18 cellular contexts compared by ENCODE assay signal in the genomic region with DNA sequence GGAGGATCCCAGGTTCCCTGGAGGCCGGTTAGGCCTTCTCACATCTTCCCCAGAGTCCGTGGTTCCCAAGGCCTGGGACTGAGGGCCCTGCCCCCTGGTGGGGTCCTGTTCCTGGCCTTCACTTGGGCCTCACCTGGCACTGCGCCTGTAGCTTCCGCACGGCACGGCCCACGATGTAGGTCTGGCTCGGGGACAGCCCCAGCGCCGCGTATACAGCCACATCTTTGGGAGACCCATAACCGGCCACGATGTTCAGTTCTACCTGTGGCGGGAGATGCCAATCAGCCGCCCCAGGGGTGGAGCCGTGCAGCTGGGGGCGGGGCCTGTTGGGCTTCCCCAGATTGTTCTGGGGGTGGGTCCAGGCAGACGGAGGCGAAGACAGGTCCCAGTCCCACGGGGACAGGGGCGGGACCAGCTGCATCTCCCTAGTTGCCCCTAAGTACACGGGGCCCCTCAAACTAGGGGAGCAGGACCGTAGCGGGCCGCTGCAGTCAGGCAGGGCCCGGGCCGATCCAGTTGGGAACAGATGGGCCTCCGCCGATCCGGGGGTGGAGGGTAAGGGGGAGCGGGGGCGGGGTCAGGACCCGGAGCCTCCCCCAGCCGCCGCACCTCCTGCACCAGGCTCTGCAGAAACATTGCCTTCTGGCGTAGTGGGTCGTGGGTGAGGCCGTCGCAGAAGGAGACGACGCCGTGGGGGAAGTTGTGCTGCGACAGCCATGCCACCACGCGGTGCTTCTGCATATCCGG. TPM values are rescaled to one million over a fixed set of nuclear protein-coding genes. Genes with fewer than 3 reads are reported as not detected.
A peak's percentile ranks its signal among the peaks of the same experiment; 100 is the strongest.
DNase-seq lines count a peak whose midpoint lies in the region; ATAC-seq and TF ChIP-seq lines count a peak whose summit lies in the region.
"Had no signal": no experiment of that assay in that cellular context is flagged by ENCODE, and none has a peak within 500 bp of the region (broad histone marks: within the 10 kb centered on the region; RNA-seq: fewer than 3 reads in every experiment).

No MANE protein-coding gene starts in this region.

- ATAC-seq in activated CD8-positive, alpha-beta memory T cell treated with anti-CD3 and anti-CD28 coated beads, Interleukin-2, amount 10 ng/mL, durations not matched to agents 7 days and 5 days, result no peak
- ATAC-seq in activated CD8-positive, alpha-beta T cell treated with anti-CD3 and anti-CD28 coated beads for 36 hours, result peak; percentile 32
- ATAC-seq in stimulated activated effector memory CD8-positive, alpha-beta T cell treated with anti-CD3 and anti-CD28 coated beads, Interleukin-12 subunit alpha, Interleukin-12 subunit beta, amount 100 ng/mL, for 72 hours, result peak; percentile 8
- ATAC-seq: Right ventricle myocardium inferior had no signal

- H3K27me3 ChIP-seq in H7 (ENCODE audit: control insufficient read depth, insufficient read depth, low read length) (no peaks in the 10 kb centered on the region), BE2C (no peaks in the 10 kb centered on the region)
- H3K27me3 ChIP-seq: adrenal gland had no signal

- peak; percentile 45 for DNase-seq in activated CD8-positive, alpha-beta memory T cell treated with anti-CD3 and anti-CD28 coated beads, Interleukin-2, amount 10 ng/mL, durations not matched to agents 7 days and 5 days
- DNase-seq in activated CD8-positive, alpha-beta memory T cell treated with anti-CD3 and anti-CD28 coated beads for 24 hours, result no peak
- DNase-seq in H7 (peak; percentile 95), H4 (ENCODE audit: low spot score) (no peak), BE2C (no peak), DMS79 treated with DMSO at 0.1 percent for 48 hours (lab: John Stamatoyannopoulos, UW) (no peak)
- no peak for DNase-seq in activated CD8-positive, alpha-beta T cell treated with anti-CD3 and anti-CD28 coated beads for 36 hours
- DNase-seq in stimulated activated effector memory CD8-positive, alpha-beta T cell treated with anti-CD3 and anti-CD28 coated beads, Interleukin-12 subunit alpha, Interleukin-12 subunit beta, amount 100 ng/mL, for 72 hours (ENCODE audit: low spot score in 2 of 2), result no peak
- DNase-seq: adrenal gland, foreskin fibroblast, MM.1S, T-helper 9 cell had no signal

- peaks cover 14% of the 10 kb centered on the region for H3K4me1 Mint-ChIP-seq in activated CD8-positive, alpha-beta memory T cell treated with anti-CD3 and anti-CD28 coated beads, Interleukin-2, amount 10 ng/mL, durations not matched to agents 7 days and 5 days
- peaks cover 19% of the 10 kb centered on the region for H3K4me1 Mint-ChIP-seq in activated CD8-positive, alpha-beta T cell treated with anti-CD3 and anti-CD28 coated beads for 36 hours (ENCODE audit: low read depth)
- peaks cover 38% of the 10 kb centered on the region for H3K4me1 Mint-ChIP-seq in stimulated activated effector memory CD8-positive, alpha-beta T cell treated with anti-CD3 and anti-CD28 coated beads, Interleukin-12 subunit alpha, Interleukin-12 subunit beta, amount 100 ng/mL, for 72 hours
- H3K4me1 Mint-ChIP-seq: nephron had no signal

- H3K4me1 ChIP-seq in BE2C, result no peaks in the 10 kb centered on the region
- H3K4me1 ChIP-seq: adrenal gland had no signal

- no peak overlapping the region for H3K4me3 ChIP-seq in H7 (ENCODE audit: insufficient read depth, low read depth, low read length)
- no peak overlapping the region for H3K4me3 ChIP-seq in BE2C (ENCODE audit: low read depth, low read length)
- H3K4me3 ChIP-seq: adrenal gland, thoracic aorta had no signal

- H3K4me3 Mint-ChIP-seq in activated CD8-positive, alpha-beta memory T cell treated with anti-CD3 and anti-CD28 coated beads, Interleukin-2, amount 10 ng/mL, durations not matched to agents 7 days and 5 days, result no peak overlapping the region
- H3K4me3 Mint-ChIP-seq in activated CD8-positive, alpha-beta T cell treated with anti-CD3 and anti-CD28 coated beads for 36 hours, result no peak overlapping the region
- no peak overlapping the region for H3K4me3 Mint-ChIP-seq in stimulated activated effector memory CD8-positive, alpha-beta T cell treated with anti-CD3 and anti-CD28 coated beads, Interleukin-12 subunit alpha, Interleukin-12 subunit beta, amount 100 ng/mL, for 72 hours
- H3K4me3 Mint-ChIP-seq: central memory CD8-positive, alpha-beta T cell; nephron had no signal

- CTCF ChIA-PET in activated CD8-positive, alpha-beta memory T cell treated with anti-CD3 and anti-CD28 coated beads, Interleukin-2, amount 10 ng/mL, durations not matched to agents 7 days and 5 days (lab: Charles Lee), result interaction anchor here (1.3 kb wide), 1 partner anchor 147 kb away, joined by 3 read pairs; no protein-coding TSS in a partner anchor
- CTCF ChIA-PET in activated CD8-positive, alpha-beta T cell treated with anti-CD3 and anti-CD28 coated beads for 36 hours (lab: Charles Lee), result interaction anchor here (1.9 kb wide), 1 partner anchor 13 kb away, joined by 4 read pairs; a partner anchor contains a TSS

- no peaks in the 10 kb centered on the region for H3K9me3 ChIP-seq in BE2C
- H3K9me3 ChIP-seq: adrenal gland, thoracic aorta had no signal

- intact Hi-C loops in activated CD8-positive, alpha-beta T cell treated with anti-CD3 and anti-CD28 coated beads for 36 hours (cut with micrococcal nuclease), result no loop called here

- H3K36me3 ChIP-seq in H7 (replicated peaks; ENCODE audit: control insufficient read depth, insufficient read depth, low read length) (peaks cover 2% of the 10 kb centered on the region), BE2C (peaks cover 7% of the 10 kb centered on the region)

- TF ChIP-seq CTCF in activated CD8-positive, alpha-beta T cell treated with anti-CD3 and anti-CD28 coated beads for 36 hours (IDR thresholded peaks at IDR 0.05), result no peak
- TF ChIP-seq CTCF in BE2C (IDR thresholded peaks at IDR 0.05; ENCODE audit: low read depth, low read length), result no peak

- no peaks in the 10 kb centered on the region for H3K27me3 Mint-ChIP-seq in activated CD8-positive, alpha-beta memory T cell treated with anti-CD3 and anti-CD28 coated beads, Interleukin-2, amount 10 ng/mL, durations not matched to agents 7 days and 5 days
- H3K27me3 Mint-ChIP-seq in activated CD8-positive, alpha-beta T cell treated with anti-CD3 and anti-CD28 coated beads for 36 hours, result no peaks in the 10 kb centered on the region
- H3K27me3 Mint-ChIP-seq: central memory CD8-positive, alpha-beta T cell had no signal

- H3K9me3 Mint-ChIP-seq in activated CD8-positive, alpha-beta memory T cell treated with anti-CD3 and anti-CD28 coated beads, Interleukin-2, amount 10 ng/mL, durations not matched to agents 7 days and 5 days (ENCODE audit: low read depth), result no peaks in the 10 kb centered on the region
- no peaks in the 10 kb centered on the region for H3K9me3 Mint-ChIP-seq in activated CD8-positive, alpha-beta T cell treated with anti-CD3 and anti-CD28 coated beads for 36 hours
- H3K9me3 Mint-ChIP-seq in stimulated activated effector memory CD8-positive, alpha-beta T cell treated with anti-CD3 and anti-CD28 coated beads, Interleukin-12 subunit alpha, Interleukin-12 subunit beta, amount 100 ng/mL, for 72 hours, result no peaks in the 10 kb centered on the region
- H3K9me3 Mint-ChIP-seq: central memory CD8-positive, alpha-beta T cell; nephron had no signal

- peaks cover 19% of the 10 kb centered on the region for H3K36me3 Mint-ChIP-seq in activated CD8-positive, alpha-beta memory T cell treated with anti-CD3 and anti-CD28 coated beads, Interleukin-2, amount 10 ng/mL, durations not matched to agents 7 days and 5 days
- H3K36me3 Mint-ChIP-seq in activated CD8-positive, alpha-beta T cell treated with anti-CD3 and anti-CD28 coated beads for 36 hours (ENCODE audit: low read depth), result peaks cover 26% of the 10 kb centered on the region
- peaks cover 99% of the 10 kb centered on the region for H3K36me3 Mint-ChIP-seq in stimulated activated effector memory CD8-positive, alpha-beta T cell treated with anti-CD3 and anti-CD28 coated beads, Interleukin-12 subunit alpha, Interleukin-12 subunit beta, amount 100 ng/mL, for 72 hours

- no peak overlapping the region for H3K27ac Mint-ChIP-seq in activated CD8-positive, alpha-beta memory T cell treated with anti-CD3 and anti-CD28 coated beads, Interleukin-2, amount 10 ng/mL, durations not matched to agents 7 days and 5 days
- peak overlapping the region; percentile 13 for H3K27ac Mint-ChIP-seq in activated CD8-positive, alpha-beta T cell treated with anti-CD3 and anti-CD28 coated beads for 36 hours
- H3K27ac Mint-ChIP-seq in stimulated activated effector memory CD8-positive, alpha-beta T cell treated with anti-CD3 and anti-CD28 coated beads, Interleukin-12 subunit alpha, Interleukin-12 subunit beta, amount 100 ng/mL, for 72 hours, result peak overlapping the region; percentile 52
- H3K27ac Mint-ChIP-seq: nephron had no signal

- POLR2A ChIA-PET in activated CD8-positive, alpha-beta T cell treated with anti-CD3 and anti-CD28 coated beads for 36 hours (lab: Charles Lee), result interaction anchor here (0.8 to 10.7 kb wide), 6 partner anchors 8 to 151 kb away, joined by 3 to 108 read pairs (median 4); a partner anchor contains a TSS

RNA-seq across cellular contexts. Expression of a gene that starts 10.1 kb away (rescaled TPM):
- 100 to 1,000 TPM; 168 to 178 TPM for total RNA-seq in activated CD8-positive, alpha-beta memory T cell treated with anti-CD3 and anti-CD28 coated beads, Interleukin-2, amount 10 ng/mL, durations not matched to agents 7 days and 5 days
- 40.8 and 51.2 TPM in 2 replicates for total RNA-seq in H7 (2014; rRNA removed; shearing (Covaris generic))
- 100 to 1,000 TPM; 145 to 146 TPM for total RNA-seq in activated CD8-positive, alpha-beta T cell treated with anti-CD3 and anti-CD28 coated beads for 36 hours
- total RNA-seq in H4 (2014; rRNA removed; shearing (Covaris generic)), result 69.9 and 83.0 TPM in 2 replicates
- polyA plus RNA-seq in BE2C (2012; ENCODE audit: insufficient read depth, insufficient read length, low read depth), result 218 TPM

RNA-seq across cellular contexts. Expression of a gene that starts 12.2 kb away (rescaled TPM):
- total RNA-seq in activated CD8-positive, alpha-beta memory T cell treated with anti-CD3 and anti-CD28 coated beads, Interleukin-2, amount 10 ng/mL, durations not matched to agents 7 days and 5 days, result 100 to 1,000 TPM; 124 to 133 TPM
- 36.9 and 37.5 TPM in 2 replicates for total RNA-seq in H7 (2014; rRNA removed; shearing (Covaris generic))
- total RNA-seq in activated CD8-positive, alpha-beta T cell treated with anti-CD3 and anti-CD28 coated beads for 36 hours, result 10 to 100 TPM; 87.8 to 88.1 TPM
- total RNA-seq in H4 (2014; rRNA removed; shearing (Covaris generic)), result 13.7 and 16.6 TPM in 2 replicates
- polyA plus RNA-seq in BE2C (2012; ENCODE audit: insufficient read depth, insufficient read length, low read depth), result 39.4 TPM

RNA-seq across cellular contexts. Expression of a gene that starts 15.0 kb away (rescaled TPM):
- 100 to 1,000 TPM in 1 of 2 experiments, 10 to 100 TPM in 1; 95.2 to 104 TPM for total RNA-seq in activated CD8-positive, alpha-beta memory T cell treated with anti-CD3 and anti-CD28 coated beads, Interleukin-2, amount 10 ng/mL, durations not matched to agents 7 days and 5 days
- total RNA-seq in H7 (2014; rRNA removed; shearing (Covaris generic)), result 28.6 and 38.1 TPM in 2 replicates
- 10 to 100 TPM; 53.5 to 55.5 TPM for total RNA-seq in activated CD8-positive, alpha-beta T cell treated with anti-CD3 and anti-CD28 coated beads for 36 hours
- 28.3 and 32.3 TPM in 2 replicates for total RNA-seq in H4 (2014; rRNA removed; shearing (Covaris generic))
- 88.6 TPM for polyA plus RNA-seq in BE2C (2012; ENCODE audit: insufficient read depth, insufficient read length, low read depth)

RNA-seq across cellular contexts. Expression of a gene that starts 23.9 kb away (rescaled TPM):
- total RNA-seq in activated CD8-positive, alpha-beta memory T cell treated with anti-CD3 and anti-CD28 coated beads, Interleukin-2, amount 10 ng/mL, durations not matched to agents 7 days and 5 days, result 10 to 100 TPM; 32.8 to 41.9 TPM
- 34.9 and 51.7 TPM in 2 replicates for total RNA-seq in H7 (2014; rRNA removed; shearing (Covaris generic))
- total RNA-seq in activated CD8-positive, alpha-beta T cell treated with anti-CD3 and anti-CD28 coated beads for 36 hours, result 10 to 100 TPM; 56.0 to 59.2 TPM
- total RNA-seq in H4 (2014; rRNA removed; shearing (Covaris generic)), result 17.3 and 38.6 TPM in 2 replicates
- polyA plus RNA-seq in BE2C (2012; ENCODE audit: insufficient read depth, insufficient read length, low read depth), result 36.5 TPM

RNA-seq across cellular contexts. Expression of a gene that starts 30.3 kb away (rescaled TPM):
- not detected for total RNA-seq in activated CD8-positive, alpha-beta memory T cell treated with anti-CD3 and anti-CD28 coated beads, Interleukin-2, amount 10 ng/mL, durations not matched to agents 7 days and 5 days
- total RNA-seq in H7 (2014; rRNA removed; shearing (Covaris generic)), result not detected in 2 replicates
- total RNA-seq in activated CD8-positive, alpha-beta T cell treated with anti-CD3 and anti-CD28 coated beads for 36 hours, result not detected
- total RNA-seq in H4 (2014; rRNA removed; shearing (Covaris generic)), result not detected in 2 replicates
- polyA plus RNA-seq in BE2C (2012; ENCODE audit: insufficient read depth, insufficient read length, low read depth), result not detected
- total RNA-seq: adrenal gland, lung microvascular endothelial cell, pulmonary artery endothelial cell, Right ventricle myocardium inferior, thoracic aorta had no signal
- polyA plus RNA-seq: adrenal gland had no signal

Comparison
In these comparisons a context has a peak if more than half of its experiments do, and no peak if none do; other contexts are left out.
1. DNase-seq: peak in activated CD8-positive, alpha-beta memory T cell treated with anti-CD3 and anti-CD28 coated beads, Interleukin-2, amount 10 ng/mL, durations not matched to agents 7 days and 5 days (single experiment) and H7 (single experiment); none in activated CD8-positive, alpha-beta memory T cell treated with anti-CD3 and anti-CD28 coated beads for 24 hours (single experiment), activated CD8-positive, alpha-beta T cell treated with anti-CD3 and anti-CD28 coated beads for 36 hours (single experiment), stimulated activated effector memory CD8-positive, alpha-beta T cell treated with anti-CD3 and anti-CD28 coated beads, Interleukin-12 subunit alpha, Interleukin-12 subunit beta, amount 100 ng/mL, for 72 hours (0 of 2), H4 (single experiment), BE2C (single experiment) and DMS79 treated with DMSO at 0.1 percent for 48 hours (single experiment).